In the genomic region with DNA sequence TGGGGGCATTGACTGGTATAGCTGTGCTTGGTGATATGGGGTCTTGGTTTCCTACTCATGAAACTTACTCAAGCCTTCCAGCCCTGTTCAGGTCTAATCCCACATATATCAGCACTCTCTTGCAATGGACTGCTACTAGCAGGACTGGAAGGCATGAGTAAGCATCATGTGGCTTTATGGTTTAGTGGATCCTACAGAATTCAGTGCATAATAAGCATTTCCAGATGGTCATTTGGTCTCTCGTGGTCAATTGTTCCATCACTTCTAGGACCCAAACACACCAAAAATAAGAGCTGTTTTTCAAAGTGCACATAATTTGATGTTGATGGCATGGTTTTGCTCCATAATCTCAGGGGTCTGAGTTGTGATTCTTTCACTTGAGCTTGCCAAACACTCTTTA, we compare ENCODE assay signal across 18 cellular contexts.
DNase-seq lines count a peak whose midpoint lies in the region; ATAC-seq and TF ChIP-seq lines count a peak whose summit lies in the region.
"Had no signal": no experiment of that assay in that cellular context is flagged by ENCODE, and none has a peak within 500 bp of the region (broad histone marks: within the 10 kb centered on the region; RNA-seq: fewer than 3 reads in every experiment).

No MANE protein-coding gene starts in this region.

- H3K4me1 ChIP-seq in HAP-1 = no peaks in the 10 kb centered on the region

- DNase-seq in GM04503 (ENCODE audit: low read depth) = peak; percentile 22
- peak; percentile 84 for DNase-seq in RPMI7951 (ENCODE audit: low read depth)
- peak; percentile 88 for DNase-seq in fibroblast of mammary gland (ENCODE audit: low read depth)
- peak; percentile 27 for DNase-seq in skeletal muscle cell (ENCODE audit: low read depth)
- no peak for DNase-seq in omental fat pad (ENCODE audit: low spot score)
- DNase-seq in HAP-1 (ENCODE audit: low spot score in 2 of 2) = no peak
- DNase-seq: activated CD8-positive, alpha-beta memory T cell treated with anti-CD3 and anti-CD28 coated beads, Interleukin-2, amount 50 U/mL, for 48 hours; activated effector memory CD4-positive, alpha-beta T cell treated with Interleukin-2 at 50 U/mL for 16 hours; head of caudate nucleus; left ventricle myocardium superior; mucosa of descending colon; NCI-H146; NCI-H774; Right ventricle myocardium superior; stimulated activated CD4-positive, alpha-beta T cell treated with anti-CD3 and anti-CD28 coated beads, Interleukin-2, amount 100 ng/mL, for 24 hours; transverse colon had no signal

- in situ Hi-C loops in HAP-1 (cut with MboI; ENCODE audit: low sequenced_read_pairs) = loop anchor here (10.0 kb wide), 1 partner anchor 586 kb away; no protein-coding TSS in a partner anchor

- H3K4me3 ChIP-seq in fibroblast of mammary gland (ENCODE audit: control insufficient read depth, low read depth, low read length) = no peak overlapping the region
- no peak overlapping the region for H3K4me3 ChIP-seq in skeletal muscle cell (ENCODE audit: low read depth, low read length)
- H3K4me3 ChIP-seq in HAP-1 = no peak overlapping the region
- H3K4me3 ChIP-seq: mucosa of descending colon, skin epidermis, transverse colon had no signal

- ATAC-seq in GM18520 (IDR thresholded peaks at IDR 0.05; ENCODE audit: unreplicated experiment) (no peak), omental fat pad (ENCODE audit: low FRiP score) (no peak)
- ATAC-seq: left ventricle myocardium superior, mucosa of descending colon had no signal

- no peak for TF ChIP-seq CTCF in fibroblast of mammary gland (conservative IDR thresholded peaks at IDR 0.05; ENCODE audit: control insufficient read depth, insufficient read depth, low read depth, low read length)
- no peak for TF ChIP-seq CTCF in omental fat pad (IDR thresholded peaks at IDR 0.05)

- no peaks in the 10 kb centered on the region for H3K27me3 ChIP-seq in HAP-1 (ENCODE audit: low read depth)
- H3K27me3 ChIP-seq: transverse colon had no signal

- H3K9me3 ChIP-seq in HAP-1 = no peaks in the 10 kb centered on the region
- H3K9me3 ChIP-seq: mucosa of descending colon, transverse colon had no signal

- no peaks in the 10 kb centered on the region for H3K36me3 ChIP-seq in HAP-1 (replicated peaks)
- H3K36me3 ChIP-seq: transverse colon had no signal

Comparison
In these comparisons a context has a peak if more than half of its experiments do, and no peak if none do; other contexts are left out.
1. DNase-seq: peak in GM04503 (single experiment), RPMI7951 (single experiment), fibroblast of mammary gland (single experiment) and skeletal muscle cell (single experiment); none in omental fat pad (single experiment) and HAP-1 (0 of 2).